ENCODE assay signal across 9 cellular contexts in the genomic region with DNA sequence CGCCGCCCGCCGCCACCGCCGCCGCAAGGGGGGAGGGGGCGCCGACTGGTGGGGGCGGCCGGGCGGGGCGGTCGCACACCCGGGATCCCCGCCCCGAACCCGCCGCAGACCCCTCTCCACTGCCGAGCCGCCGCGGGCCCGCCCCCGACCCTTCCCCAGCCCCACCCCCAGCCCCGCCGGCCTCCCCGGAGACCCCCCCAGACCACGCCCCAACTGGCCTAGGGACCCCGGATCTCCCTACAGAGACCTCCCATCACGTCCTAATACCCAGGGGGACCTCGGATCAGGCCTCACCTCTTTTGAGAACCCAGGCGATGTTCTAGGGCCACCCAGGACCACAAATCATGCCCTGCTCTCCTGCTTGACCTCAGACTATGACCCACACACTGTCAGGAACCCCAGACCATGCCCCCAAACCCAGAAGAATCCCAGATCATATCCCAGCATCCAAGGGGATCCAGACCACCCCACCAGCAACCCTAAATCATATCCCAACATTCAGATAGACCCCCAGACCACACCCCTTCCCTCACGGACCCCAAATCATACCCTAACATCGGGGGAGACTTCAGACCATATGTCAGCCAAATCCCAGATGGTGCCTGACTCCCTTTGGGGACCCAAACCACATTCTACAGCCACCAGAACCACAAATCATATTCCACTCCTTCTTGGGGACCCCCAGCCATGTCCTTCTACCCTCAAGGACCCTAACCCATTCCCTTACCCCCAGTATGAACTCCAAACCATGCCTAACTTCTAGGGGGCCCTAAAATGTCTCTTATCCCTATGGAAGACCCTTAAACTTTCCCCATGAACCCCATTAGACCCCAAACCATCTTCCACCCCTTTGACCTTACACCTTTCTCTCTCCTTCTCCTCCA. TPM values are rescaled to one million over a fixed set of nuclear protein-coding genes. Genes with fewer than 3 reads are reported as not detected.
DNase-seq lines count a peak whose midpoint lies in the region; TF ChIP-seq lines count a peak whose summit lies in the region.
"Had no signal": no experiment of that assay in that cellular context is flagged by ENCODE, and none has a peak within 500 bp of the region (broad histone marks: within the 10 kb centered on the region; RNA-seq: fewer than 3 reads in every experiment).

No MANE protein-coding gene starts in this region.

- no peaks in the 10 kb centered on the region for H3K36me3 Mint-ChIP-seq in activated naive CD4-positive, alpha-beta T cell treated with anti-CD3 and anti-CD28 coated beads, Interleukin-2, amount 50 U/mL, for 24 hours
- peaks cover under 1% of the 10 kb centered on the region for H3K36me3 Mint-ChIP-seq in activated CD4-positive, alpha-beta memory T cell treated with anti-CD3 and anti-CD28 coated beads for 36 hours

- H3K4me1 ChIP-seq in tibial artery, result peaks cover 0 to 13% (median 5%) of the 10 kb centered on the region in 4 donors

- H3K36me3 ChIP-seq in tibial artery, result no peaks in the 10 kb centered on the region

- peak overlapping the region; percentile 80 for H3K4me3 Mint-ChIP-seq in activated naive CD4-positive, alpha-beta T cell treated with anti-CD3 and anti-CD28 coated beads, Interleukin-2, amount 50 U/mL, for 24 hours
- H3K4me3 Mint-ChIP-seq in activated CD4-positive, alpha-beta memory T cell treated with anti-CD3 and anti-CD28 coated beads for 36 hours, result peak overlapping the region; percentile 73

- H3K4me1 Mint-ChIP-seq in activated naive CD4-positive, alpha-beta T cell treated with anti-CD3 and anti-CD28 coated beads, Interleukin-2, amount 50 U/mL, for 24 hours, result peaks cover 19% of the 10 kb centered on the region
- H3K4me1 Mint-ChIP-seq in activated CD4-positive, alpha-beta memory T cell treated with anti-CD3 and anti-CD28 coated beads for 36 hours (ENCODE audit: low read depth), result peaks cover 21% of the 10 kb centered on the region

- H3K27me3 ChIP-seq in tibial artery, result peaks cover 0 to 39% of the 10 kb centered on the region in 2 donors

- H3K9me3 Mint-ChIP-seq in activated naive CD4-positive, alpha-beta T cell treated with anti-CD3 and anti-CD28 coated beads, Interleukin-2, amount 50 U/mL, for 24 hours, result no peaks in the 10 kb centered on the region
- H3K9me3 Mint-ChIP-seq in activated CD4-positive, alpha-beta memory T cell treated with anti-CD3 and anti-CD28 coated beads for 36 hours, result no peaks in the 10 kb centered on the region

- no peaks in the 10 kb centered on the region for H3K27me3 Mint-ChIP-seq in activated naive CD4-positive, alpha-beta T cell treated with anti-CD3 and anti-CD28 coated beads, Interleukin-2, amount 50 U/mL, for 24 hours
- no peaks in the 10 kb centered on the region for H3K27me3 Mint-ChIP-seq in activated CD4-positive, alpha-beta memory T cell treated with anti-CD3 and anti-CD28 coated beads for 36 hours

- peak overlapping the region; percentile 31 to 49 for H3K4me3 ChIP-seq in tibial artery

- no peak for TF ChIP-seq CTCF in tibial artery (IDR thresholded peaks at IDR 0.05)

- POLR2A ChIA-PET in activated CD4-positive, alpha-beta memory T cell treated with anti-CD3 and anti-CD28 coated beads for 36 hours (lab: Charles Lee), result no interaction called here

- H3K27ac Mint-ChIP-seq in activated naive CD4-positive, alpha-beta T cell treated with anti-CD3 and anti-CD28 coated beads, Interleukin-2, amount 50 U/mL, for 24 hours, result peak overlapping the region; percentile 89
- H3K27ac Mint-ChIP-seq in activated CD4-positive, alpha-beta memory T cell treated with anti-CD3 and anti-CD28 coated beads for 36 hours, result peak overlapping the region; percentile 7

- CTCF ChIA-PET in activated CD4-positive, alpha-beta memory T cell treated with anti-CD3 and anti-CD28 coated beads for 36 hours (lab: Charles Lee), result no interaction called here

- no peak overlapping the region for H3K27ac ChIP-seq in tibial artery

- H3K9me3 ChIP-seq in tibial artery, result no peaks in the 10 kb centered on the region

- DNase-seq in activated naive CD4-positive, alpha-beta T cell treated with Interleukin-2 at 50 U/mL for 16 hours, result no peak
- no peak for DNase-seq in activated CD4-positive, alpha-beta memory T cell treated with anti-CD3 and anti-CD28 coated beads for 36 hours
- peak; percentile 91 for DNase-seq in iPS-NIHi11 (ENCODE audit: low spot score)
- DNase-seq in tibial artery, result no peak
- no peak for DNase-seq in stimulated activated CD4-positive, alpha-beta T cell treated with anti-CD3 and anti-CD28 coated beads, Interleukin-12 subunit alpha, Interleukin-12 subunit beta, amount 100 ng/mL, for 4 hours
- DNase-seq in NCI-H1417 treated with DMSO at 0.1 percent for 48 hours (lab: John Stamatoyannopoulos, UW), result no peak
- DNase-seq in kidney tubule cell (ENCODE audit: low spot score), result no peak
- DNase-seq: MV-4-11 had no signal

- intact Hi-C loops in activated CD4-positive, alpha-beta memory T cell treated with anti-CD3 and anti-CD28 coated beads for 36 hours (cut with micrococcal nuclease), result no loop called here
- intact Hi-C loops in tibial artery (cut with DNase I; ENCODE audit: low total_unique reads), result loop anchor here (10.0 kb wide), 1 partner anchor 346 kb away; a partner anchor contains a TSS

RNA-seq across cellular contexts. Expression of a gene that starts 0.5 kb away (rescaled TPM):
- 1 to 10 TPM; 6.4 to 6.5 TPM for total RNA-seq in activated CD4-positive, alpha-beta memory T cell treated with anti-CD3 and anti-CD28 coated beads for 36 hours

RNA-seq across cellular contexts. Expression of a gene that starts 14.7 kb away (rescaled TPM):
- 100 to 1,000 TPM; 393 to 415 TPM for total RNA-seq in activated CD4-positive, alpha-beta memory T cell treated with anti-CD3 and anti-CD28 coated beads for 36 hours

RNA-seq across cellular contexts. Expression of a gene that starts 21.0 kb away (rescaled TPM):
- 10 to 100 TPM; 49.4 to 51.3 TPM for total RNA-seq in activated CD4-positive, alpha-beta memory T cell treated with anti-CD3 and anti-CD28 coated beads for 36 hours

RNA-seq across cellular contexts. Expression of a gene that starts 25.0 kb away (rescaled TPM):
- total RNA-seq in activated CD4-positive, alpha-beta memory T cell treated with anti-CD3 and anti-CD28 coated beads for 36 hours, result 1 to 10 TPM; 1.2 to 1.6 TPM

RNA-seq across cellular contexts. Expression of a gene that starts 53.0 kb away (rescaled TPM):
- not detected for total RNA-seq in activated CD4-positive, alpha-beta memory T cell treated with anti-CD3 and anti-CD28 coated beads for 36 hours
